1 cellular context compared by ENCODE assay signal in genomic region chr7:24477376-24477775, GRCh38.
TF ChIP-seq lines count a peak whose summit lies in the region.

No MANE protein-coding gene starts in this region.

TF ChIP-seq in H1, 55 proteins besides CTCF, POLR2A, EP300 and RAD21 (continued from another document):
- TF ChIP-seq E2F6 (IDR thresholded peaks at IDR 0.05) (no peak), NANOG (IDR thresholded peaks at IDR 0.05; ENCODE audit: insufficient read depth, low read depth, low read length, poor library complexity, severe bottlenecking) (no peak), ASH2L (IDR thresholded peaks at IDR 0.05; ENCODE audit: low read length) (no peak), YY1 (IDR thresholded peaks at IDR 0.05; ENCODE audit: low read depth, low read length) (no peak), FOSL1 (IDR thresholded peaks at IDR 0.05; ENCODE audit: insufficient read depth, low read depth, low read length) (no peak), POU5F1 (IDR thresholded peaks at IDR 0.05; ENCODE audit: low read depth, low read length) (no peak), SAP30 (IDR thresholded peaks at IDR 0.05; ENCODE audit: insufficient read depth, insufficient replicate concordance, low read length) (no peak), SRF (IDR thresholded peaks at IDR 0.05; ENCODE audit: low read depth, low read length) (no peak), SP1 (IDR thresholded peaks at IDR 0.05; ENCODE audit: low read depth, low read length) (no peak), CTBP2 (IDR thresholded peaks at IDR 0.05; ENCODE audit: borderline replicate concordance, insufficient read depth, insufficient read length, low read length) (no peak), MAFK (IDR thresholded peaks at IDR 0.05; ENCODE audit: low read depth, low read length) (no peak), CHD1 (IDR thresholded peaks at IDR 0.05; ENCODE audit: low read depth, low read length) (no peak)
